1 cellular context compared by ENCODE assay signal in genomic region chr9:126698251-126698650, GRCh38.
TF ChIP-seq lines count a peak whose summit lies in the region.

No MANE protein-coding gene starts in this region.

TF ChIP-seq in WTC11, 78 proteins besides CTCF, POLR2A, EP300 and RAD21 (continued from another document):
- TF ChIP-seq ZNF425 (CRISPR knock-in tag; conservative IDR thresholded peaks at IDR 0.05), result no peak
- no peak for TF ChIP-seq OVOL2 (CRISPR knock-in tag; IDR thresholded peaks at IDR 0.05; ENCODE audit: borderline replicate concordance)
- no peak for TF ChIP-seq GABPB1 (CRISPR knock-in tag; IDR thresholded peaks at IDR 0.05)
- TF ChIP-seq SOX15 (CRISPR knock-in tag; IDR thresholded peaks at IDR 0.05), result no peak
- no peak for TF ChIP-seq ZNF532 (CRISPR knock-in tag; IDR thresholded peaks at IDR 0.05; ENCODE audit: borderline replicate concordance)
- TF ChIP-seq E2F1 (CRISPR knock-in tag; IDR thresholded peaks at IDR 0.05), result no peak
